ENCODE assay signal across 7 cellular contexts in the genomic region with DNA sequence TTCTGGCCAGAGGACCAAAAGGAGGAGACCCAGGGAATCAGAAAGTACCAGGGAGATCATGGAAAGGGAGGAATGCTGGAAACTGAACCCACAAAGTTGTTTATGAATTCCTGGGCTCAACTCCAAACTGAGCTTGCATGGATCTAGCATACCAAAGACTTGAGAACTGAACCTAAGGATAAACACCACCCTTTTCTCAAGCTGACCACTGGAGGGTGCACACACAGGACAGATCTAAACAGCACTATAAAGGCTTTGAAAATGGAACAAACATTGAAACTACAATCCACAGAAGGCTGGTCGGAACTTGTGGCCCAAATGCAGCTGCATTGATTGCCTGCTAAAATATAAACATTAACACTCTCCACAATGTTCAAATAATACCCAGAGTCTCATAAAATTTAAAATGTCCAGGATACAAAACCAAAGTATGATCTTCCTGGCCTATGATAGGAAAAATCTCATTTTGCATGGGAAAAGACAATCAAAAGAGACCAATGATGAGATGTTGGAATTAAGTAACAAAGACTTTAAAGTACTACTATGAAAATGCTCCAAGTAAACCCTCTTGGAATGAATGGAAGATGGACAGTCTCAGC. TPM values are rescaled to one million over a fixed set of nuclear protein-coding genes. Genes with fewer than 3 reads are reported as not detected.
DNase-seq lines count a peak whose midpoint lies in the region; ATAC-seq and TF ChIP-seq lines count a peak whose summit lies in the region.

No MANE protein-coding gene starts in this region.

- H3K4me1 ChIP-seq in OCI-LY1 (ENCODE audit: insufficient read depth, low read length, severe bottlenecking) (no peaks in the 10 kb centered on the region), mucosa of rectum (ENCODE audit: control insufficient read depth in 2 of 2, insufficient read depth in 2 of 2, low read length in 2 of 2) (peaks cover 38 to 52% of the 10 kb centered on the region in 2 donors)

- no peaks in the 10 kb centered on the region for H3K79me2 ChIP-seq in OCI-LY1 (ENCODE audit: insufficient read depth, low read length)

- H3K4me3 ChIP-seq in H7 (ENCODE audit: insufficient read depth, low read depth, low read length), result no peak overlapping the region
- no peak overlapping the region for H3K4me3 ChIP-seq in OCI-LY1 (ENCODE audit: low read depth, low read length, poor library complexity, severe bottlenecking)
- no peak overlapping the region for H3K4me3 ChIP-seq in mucosa of rectum (ENCODE audit: low read length in 2 of 2)

- H3K27ac ChIP-seq in OCI-LY1 (ENCODE audit: low read depth, low read length, poor library complexity, severe bottlenecking) (no peak overlapping the region), mucosa of rectum (ENCODE audit: low read depth in 2 of 2, low read length in 2 of 2) (peak overlapping the region; percentile 78 to 88)

- no peak overlapping the region for H2AFZ ChIP-seq in OCI-LY1 (ENCODE audit: low read length)

- DNase-seq in GM04503 (ENCODE audit: low read depth) (peak; percentile 98), H7 (peak; percentile 62), dedifferentiated amniotic fluid mesenchymal stem cell (ENCODE audit: extremely low spot score) (peak; percentile 97), T1000 (lab: John Stamatoyannopoulos, UW) (no peak)

- H3F3A ChIP-seq in OCI-LY1 (ENCODE audit: insufficient read depth, low read length), result no peaks in the 10 kb centered on the region

- no peaks in the 10 kb centered on the region for H3K27me3 ChIP-seq in H7 (ENCODE audit: control insufficient read depth, insufficient read depth, low read length)
- no peaks in the 10 kb centered on the region for H3K27me3 ChIP-seq in OCI-LY1 (ENCODE audit: insufficient read depth, low read length)
- H3K27me3 ChIP-seq in mucosa of rectum (ENCODE audit: control insufficient read depth in 2 of 2, insufficient read depth in 2 of 2, low read length in 2 of 2), result no peaks in the 10 kb centered on the region

- no peak for ATAC-seq in GM18502 (IDR thresholded peaks at IDR 0.05; ENCODE audit: poor library complexity, unreplicated experiment)

- H3K4me2 ChIP-seq in OCI-LY1 (ENCODE audit: low read length), result no peak overlapping the region

- H3K9me2 ChIP-seq in OCI-LY1 (ENCODE audit: low read depth, low read length), result no peaks in the 10 kb centered on the region

- no peaks in the 10 kb centered on the region for H4K20me1 ChIP-seq in OCI-LY1 (ENCODE audit: insufficient read depth, low read length)

- H3K36me3 ChIP-seq in H7 (replicated peaks; ENCODE audit: control insufficient read depth, insufficient read depth, low read length) (no peaks in the 10 kb centered on the region), OCI-LY1 (ENCODE audit: insufficient read depth, low read length) (no peaks in the 10 kb centered on the region), mucosa of rectum (ENCODE audit: control insufficient read depth in 2 of 2, insufficient read depth in 2 of 2, low read length in 2 of 2) (no peaks in the 10 kb centered on the region)

- no peaks in the 10 kb centered on the region for H3K9me3 ChIP-seq in OCI-LY1 (ENCODE audit: low read length)
- H3K9me3 ChIP-seq in mucosa of rectum (ENCODE audit: control insufficient read depth in 2 of 2, low read length in 2 of 2), result no peaks in the 10 kb centered on the region

- peak; percentile 65 for TF ChIP-seq CTCF in OCI-LY1 (IDR thresholded peaks at IDR 0.05; ENCODE audit: low read length)

- H3K9ac ChIP-seq in OCI-LY1 (ENCODE audit: low read length) (no peak overlapping the region), mucosa of rectum (ENCODE audit: low read depth in 1 of 2, low read length in 2 of 2) (peak overlapping the region; percentile 42 to 61)

RNA-seq across cellular contexts. Expression of gene IRF1, which starts 15.6 kb away (rescaled TPM):
- 4.5 and 6.5 TPM in 2 replicates for total RNA-seq in H7 (2014; rRNA removed; shearing (Covaris generic))

RNA-seq across cellular contexts. Expression of gene IL5, which starts 37.1 kb away (rescaled TPM):
- not detected in 2 replicates for total RNA-seq in H7 (2014; rRNA removed; shearing (Covaris generic))

RNA-seq across cellular contexts. Expression of gene RAD50, which starts 50.6 kb away (rescaled TPM):
- total RNA-seq in H7 (2014; rRNA removed; shearing (Covaris generic)), result 11.4 and 19.5 TPM in 2 replicates
